Comparison of ENCODE assay signal across 21 cellular contexts in genomic region chr11:96704847-96705246, GRCh38.
DNase-seq lines count a peak whose midpoint lies in the region; ATAC-seq, FAIRE-seq and TF ChIP-seq lines count a peak whose summit lies in the region.
"Had no signal": no experiment of that assay in that cellular context is flagged by ENCODE, and none has a peak within 500 bp of the region (broad histone marks: within the 10 kb centered on the region; RNA-seq: fewer than 3 reads in every experiment).

No MANE protein-coding gene starts in this region.

- FAIRE-seq in endothelial cell of umbilical vein (lab: Jason Lieb, UNC): no peak
- FAIRE-seq: G401.6 had no signal

- H3K9me2 ChIP-seq in PC-3 (replicated peaks; ENCODE audit: low read length): no peaks in the 10 kb centered on the region

- H3K27ac ChIP-seq in PC-3 (ENCODE audit: low read length) (no peak overlapping the region), endothelial cell of umbilical vein (ENCODE audit: insufficient read depth, low read depth, low read length) (no peak overlapping the region), neural progenitor cell (no peak overlapping the region)
- H3K27ac ChIP-seq: breast epithelium, upper lobe of left lung, WERI-Rb-1 had no signal

- no peaks in the 10 kb centered on the region for H3K36me3 ChIP-seq in PC-3 (ENCODE audit: low read depth, low read length)
- no peaks in the 10 kb centered on the region for H3K36me3 ChIP-seq in endothelial cell of umbilical vein (ENCODE audit: control insufficient read depth in 2 of 2, extremely low read depth in 1 of 2, insufficient read depth in 2 of 2, low read length in 2 of 2)
- H3K36me3 ChIP-seq in neural progenitor cell: no peaks in the 10 kb centered on the region
- H3K36me3 ChIP-seq: breast epithelium, upper lobe of left lung, WERI-Rb-1 had no signal

- H3K4me3 Mint-ChIP-seq in neural progenitor cell: no peak overlapping the region
- H3K4me3 Mint-ChIP-seq in immature natural killer cell: no peak overlapping the region
- H3K4me3 Mint-ChIP-seq: activated naive CD8-positive, alpha-beta T cell treated with anti-CD3 and anti-CD28 coated beads, Interleukin-2, amount 50 U/mL, for 24 hours; B cell had no signal

- H3F3A ChIP-seq in PC-3 (ENCODE audit: low read length, unreplicated experiment) (no peaks in the 10 kb centered on the region), neural progenitor cell (ENCODE audit: low read depth) (no peaks in the 10 kb centered on the region)

- BruUV-seq in PC-3 (replicated peaks; lab: Mats Ljungman, UMichigan): no TSS peak
- no TSS peak for BruUV-seq in endothelial cell of umbilical vein (replicated peaks; lab: Mats Ljungman, UMichigan)

- H3K27ac Mint-ChIP-seq in neural progenitor cell: no peak overlapping the region
- H3K27ac Mint-ChIP-seq in immature natural killer cell: no peak overlapping the region
- H3K27ac Mint-ChIP-seq: activated naive CD8-positive, alpha-beta T cell treated with anti-CD3 and anti-CD28 coated beads, Interleukin-2, amount 50 U/mL, for 24 hours; B cell had no signal

- DNase-seq in EH (ENCODE audit: low read depth) (peak; percentile 4), PC-3 (peak; percentile 22), endothelial cell of umbilical vein (ENCODE audit: low read depth, low spot score) (peak; percentile 9), neural progenitor cell (ENCODE audit: low spot score) (peak; percentile 28), immature natural killer cell (no peak), NCI-H187 treated with DMSO at 0.1 percent for 48 hours (lab: John Stamatoyannopoulos, UW) (no peak)
- DNase-seq: activated CD4-positive, alpha-beta T cell treated with anti-CD3 and anti-CD28 coated beads, Interleukin-2, amount 50 U/mL, for 4 hours; activated effector memory CD4-positive, alpha-beta T cell treated with anti-CD3 and anti-CD28 coated beads, Interleukin-2, amount 50 U/mL, for 16 hours; activated naive CD8-positive, alpha-beta T cell treated with anti-CD3 and anti-CD28 coated beads, Interleukin-2, amount 50 U/mL, for 24 hours; erythroblast; NCI-H2029; NCI-H446; nucleus accumbens; retina; upper lobe of left lung; WERI-Rb-1 had no signal

- POLR2A ChIA-PET in PC-3 (lab: Charles Lee; ENCODE audit: unreplicated experiment): no interaction called here
- POLR2A ChIA-PET in endothelial cell of umbilical vein (lab: Charles Lee): no interaction called here

- dilution Hi-C loops in endothelial cell of umbilical vein (cut with MboI; ENCODE audit: extremely low pct_ligation_motif_present, low sequenced_read_pairs): no loop called here

- H3K9ac ChIP-seq in PC-3 (ENCODE audit: low read length): no peak overlapping the region
- no peak overlapping the region for H3K9ac ChIP-seq in endothelial cell of umbilical vein (replicated peaks; ENCODE audit: extremely low read depth, insufficient read depth, low read length)
- no peak overlapping the region for H3K9ac ChIP-seq in neural progenitor cell

- H2AFZ ChIP-seq in PC-3 (ENCODE audit: low read length): no peak overlapping the region
- no peak overlapping the region for H2AFZ ChIP-seq in endothelial cell of umbilical vein (ENCODE audit: low read depth, low read length)
- no peak overlapping the region for H2AFZ ChIP-seq in neural progenitor cell (replicated peaks)

- peaks cover 39% of the 10 kb centered on the region; the same call in 1 of the 2 replicates for H3K27me3 ChIP-seq in PC-3 (ENCODE audit: low read length)
- no peaks in the 10 kb centered on the region for H3K27me3 ChIP-seq in endothelial cell of umbilical vein (ENCODE audit: control insufficient read depth in 2 of 2, insufficient read depth in 2 of 2, low read length in 2 of 2)
- H3K27me3 ChIP-seq in neural progenitor cell: no peaks in the 10 kb centered on the region
- H3K27me3 ChIP-seq: breast epithelium, upper lobe of left lung had no signal

- H3K27me3 Mint-ChIP-seq in neural progenitor cell (ENCODE audit: insufficient read depth, low read depth) (peaks cover 4% of the 10 kb centered on the region), immature natural killer cell (ENCODE audit: low read depth in 3 of 3) (no peaks in the 10 kb centered on the region)
- H3K27me3 Mint-ChIP-seq: activated naive CD8-positive, alpha-beta T cell treated with anti-CD3 and anti-CD28 coated beads, Interleukin-2, amount 50 U/mL, for 24 hours; B cell had no signal

- no peaks in the 10 kb centered on the region for H3K9me3 Mint-ChIP-seq in neural progenitor cell
- peaks cover 2 to 12% (median 6%) of the 10 kb centered on the region in 6 donors for H3K9me3 Mint-ChIP-seq in immature natural killer cell
- H3K9me3 Mint-ChIP-seq: activated naive CD8-positive, alpha-beta T cell treated with anti-CD3 and anti-CD28 coated beads, Interleukin-2, amount 50 U/mL, for 24 hours had no signal

- no peaks in the 10 kb centered on the region for H3K9me1 ChIP-seq in endothelial cell of umbilical vein (replicated peaks; ENCODE audit: control insufficient read depth, extremely low read depth, insufficient read depth, low read length)

- no peaks in the 10 kb centered on the region for H3K4me1 ChIP-seq in PC-3 (ENCODE audit: insufficient read depth, low read length)
- no peaks in the 10 kb centered on the region for H3K4me1 ChIP-seq in endothelial cell of umbilical vein (ENCODE audit: control insufficient read depth, extremely low read depth, insufficient read depth, low read length)
- H3K4me1 ChIP-seq in neural progenitor cell: no peaks in the 10 kb centered on the region
- H3K4me1 ChIP-seq: breast epithelium, upper lobe of left lung had no signal

- H3K4me2 ChIP-seq in PC-3 (ENCODE audit: low read length): no peak overlapping the region
- no peak overlapping the region for H3K4me2 ChIP-seq in endothelial cell of umbilical vein (ENCODE audit: insufficient read depth, low read length)
- H3K4me2 ChIP-seq in neural progenitor cell: no peak overlapping the region

- no peaks in the 10 kb centered on the region for H3K9me3 ChIP-seq in PC-3 (ENCODE audit: low read length)
- H3K9me3 ChIP-seq in endothelial cell of umbilical vein (replicated peaks; ENCODE audit: control insufficient read depth, insufficient read depth, low read length): no peaks in the 10 kb centered on the region
- H3K9me3 ChIP-seq in neural progenitor cell (ENCODE audit: low read depth): no peaks in the 10 kb centered on the region
- H3K9me3 ChIP-seq: breast epithelium, upper lobe of left lung had no signal

- 0 out of 2 replicates have a peak, but pooled peaks have one; percentile 29 for TF ChIP-seq CTCF in PC-3 (conservative IDR thresholded peaks at IDR 0.05; ENCODE audit: low read depth, low read length)
- TF ChIP-seq CTCF in endothelial cell of umbilical vein (IDR thresholded peaks at IDR 0.05; ENCODE audit: extremely low read depth in 1 of 2, insufficient read depth in 1 of 2, low read depth in 1 of 2, low read length in 2 of 2): no peak
- TF ChIP-seq CTCF in neural progenitor cell (IDR thresholded peaks at IDR 0.05): no peak

- H3K36me3 Mint-ChIP-seq in neural progenitor cell (no peaks in the 10 kb centered on the region), immature natural killer cell (no peaks in the 10 kb centered on the region)

- ATAC-seq in PC-3 (peak; percentile 38; the same call in 1 of the 2 replicates), GM21619 (IDR thresholded peaks at IDR 0.05; ENCODE audit: unreplicated experiment) (no peak), HG03457 (IDR thresholded peaks at IDR 0.05; ENCODE audit: unreplicated experiment) (no peak)
- ATAC-seq: activated naive CD8-positive, alpha-beta T cell treated with anti-CD3 and anti-CD28 coated beads, Interleukin-2, amount 50 U/mL, for 24 hours had no signal

- intact Hi-C loops in PC-3 (cut with micrococcal nuclease): loop anchor here (2.0 to 10.0 kb wide), 2 partner anchors 92 to 240 kb away; no protein-coding TSS in a partner anchor
- intact Hi-C loops in endothelial cell of umbilical vein (cut with micrococcal nuclease): no loop called here

- H4K20me1 ChIP-seq in PC-3 (ENCODE audit: low read length) (no peaks in the 10 kb centered on the region), endothelial cell of umbilical vein (replicated peaks; ENCODE audit: control insufficient read depth, extremely low read depth, insufficient read depth, low read length) (no peaks in the 10 kb centered on the region), neural progenitor cell (ENCODE audit: low read depth) (no peaks in the 10 kb centered on the region)

- H3K79me2 ChIP-seq in PC-3 (ENCODE audit: low read length) (no peaks in the 10 kb centered on the region), endothelial cell of umbilical vein (ENCODE audit: control insufficient read depth, insufficient read depth, low read length) (no peaks in the 10 kb centered on the region), neural progenitor cell (ENCODE audit: low read depth) (no peaks in the 10 kb centered on the region)

- no peak for TF ChIP-seq POLR2A in endothelial cell of umbilical vein (IDR thresholded peaks at IDR 0.05; ENCODE audit: low read depth, low read length)

- H3K4me1 Mint-ChIP-seq in neural progenitor cell: no peaks in the 10 kb centered on the region
- H3K4me1 Mint-ChIP-seq in immature natural killer cell: no peaks in the 10 kb centered on the region
- H3K4me1 Mint-ChIP-seq: activated naive CD8-positive, alpha-beta T cell treated with anti-CD3 and anti-CD28 coated beads, Interleukin-2, amount 50 U/mL, for 24 hours; B cell had no signal

- CTCF ChIA-PET in PC-3 (lab: Charles Lee): no interaction called here
- CTCF ChIA-PET in endothelial cell of umbilical vein (lab: Charles Lee): interaction anchor here (0.8 kb wide), 1 partner anchor 436 kb away, joined by 3 read pairs; no protein-coding TSS in a partner anchor

- H3K4me3 ChIP-seq in PC-3 (ENCODE audit: low read length): no peak overlapping the region
- H3K4me3 ChIP-seq in endothelial cell of umbilical vein (replicated peaks in 1 of 3; ENCODE audit: insufficient read depth in 1 of 3, low read depth in 1 of 3, low read length in 3 of 3): no peak overlapping the region
- no peak overlapping the region for H3K4me3 ChIP-seq in neural progenitor cell
- H3K4me3 ChIP-seq: breast epithelium, upper lobe of left lung had no signal

TF ChIP-seq in endothelial cell of umbilical vein, 7 proteins besides CTCF, POLR2A, EP300 and RAD21:
- no peak for TF ChIP-seq JUN (IDR thresholded peaks at IDR 0.05; ENCODE audit: borderline replicate concordance, insufficient read depth, insufficient read length, low read depth)
- no peak for TF ChIP-seq GATA2 (IDR thresholded peaks at IDR 0.05; ENCODE audit: insufficient read depth, insufficient read length, low read depth, low read length)
- no peak for TF ChIP-seq EZH2 (IDR thresholded peaks at IDR 0.05; ENCODE audit: borderline replicate concordance, low read depth, low read length, severe bottlenecking)
- no peak for TF ChIP-seq POLR2AphosphoS5 (IDR thresholded peaks at IDR 0.05; ENCODE audit: insufficient read depth, low read depth, low read length)
- TF ChIP-seq MYC (IDR thresholded peaks at IDR 0.05; ENCODE audit: low read depth, low read length): no peak
- no peak for TF ChIP-seq FOS (IDR thresholded peaks at IDR 0.05; ENCODE audit: borderline replicate concordance, insufficient read depth, low read length)

Comparison
In these comparisons a context has a peak if more than half of its experiments do, and no peak if none do; other contexts are left out.
1. DNase-seq: peak in EH (single experiment), PC-3 (single experiment), endothelial cell of umbilical vein (single experiment) and neural progenitor cell (single experiment); none in immature natural killer cell (0 of 3) and NCI-H187 treated with DMSO at 0.1 percent for 48 hours (single experiment).